1 cellular context compared by ENCODE assay signal in genomic region chr7:27677912-27678612, GRCh38.
A peak's percentile ranks its signal among the peaks of the same experiment; 100 is the strongest.
TF ChIP-seq lines count a peak whose summit lies in the region.

No MANE protein-coding gene starts in this region.

TF ChIP-seq in K562, 482 proteins besides CTCF, POLR2A, EP300 and RAD21 (continued from another document and continues in another):
- TF ChIP-seq MGA (IDR thresholded peaks at IDR 0.05) (peak; percentile 58; the same call in 1 of the 2 replicates), ZBTB26 (CRISPR knock-in tag; IDR thresholded peaks at IDR 0.05) (no peak), DMBX1 (CRISPR knock-in tag; IDR thresholded peaks at IDR 0.05; ENCODE audit: borderline replicate concordance) (0 out of 2 replicates have a peak, but pooled peaks have one; percentile 18), JUND (IDR thresholded peaks at IDR 0.05; ENCODE audit: borderline replicate concordance, low read depth, low read length) (peak; percentile 88), JUND (tag; IDR thresholded peaks at IDR 0.05; ENCODE audit: borderline replicate concordance, low read depth, low read length) (peak; percentile 93), MAFG (tag; conservative IDR thresholded peaks at IDR 0.05) (peak; percentile 61), ATF7 (IDR thresholded peaks at IDR 0.05) (peak; percentile 84), EHMT2 (IDR thresholded peaks at IDR 0.05) (peak; percentile 51; the same call in 1 of the 2 replicates), FOXA3 (CRISPR knock-in tag; conservative IDR thresholded peaks at IDR 0.05 in 1 of 2, IDR thresholded peaks at IDR 0.05 in 1 of 2) (no peak), RCOR1 (IDR thresholded peaks at IDR 0.05; ENCODE audit: borderline replicate concordance in 1 of 2, low read depth in 2 of 2, low read length in 2 of 2) (no peak), UBTF (IDR thresholded peaks at IDR 0.05; ENCODE audit: borderline replicate concordance in 1 of 2, low read depth in 2 of 2, low read length in 2 of 2) (no peak), C11orf30 (IDR thresholded peaks at IDR 0.05; ENCODE audit: low read depth) (peak; percentile 71), ZNF324 (CRISPR knock-in tag; IDR thresholded peaks at IDR 0.05) (no peak), ZNF592 (IDR thresholded peaks at IDR 0.05) (peak; percentile 76; the same call in 1 of the 2 replicates), ATF4 (CRISPR knock-in tag; IDR thresholded peaks at IDR 0.05) (no peak), ATF3 (IDR thresholded peaks at IDR 0.05) (peak; percentile 89), ATF3 (CRISPR knock-in tag; conservative IDR thresholded peaks at IDR 0.05) (no peak), RBM22 (IDR thresholded peaks at IDR 0.05; ENCODE audit: low read depth, low read length, poor library complexity, severe bottlenecking) (no peak), EP400 (IDR thresholded peaks at IDR 0.05) (peak; percentile 53), CREM (IDR thresholded peaks at IDR 0.05; ENCODE audit: low read depth) (peak; percentile 68; the same call in 1 of the 2 replicates), NR2C2 (CRISPR knock-in tag; IDR thresholded peaks at IDR 0.05) (no peak), NR2C2 (tag; IDR thresholded peaks at IDR 0.05) (0 out of 2 replicates have a peak, but pooled peaks have one; percentile 16), TRIM25 (IDR thresholded peaks at IDR 0.05; ENCODE audit: borderline replicate concordance) (no peak), FOSL1 (tag; conservative IDR thresholded peaks at IDR 0.05) (peak; percentile 91), MAFF (IDR thresholded peaks at IDR 0.05; ENCODE audit: low read length) (peak; percentile 69; the same call in 1 of the 2 replicates), JUN (IDR thresholded peaks at IDR 0.05; ENCODE audit: borderline replicate concordance, low read depth, low read length) (peak; percentile 86), JUN (CRISPR knock-in tag; IDR thresholded peaks at IDR 0.05; ENCODE audit: borderline replicate concordance) (no peak), MNT (conservative IDR thresholded peaks at IDR 0.05) (peak; percentile 63 to 65)
